ENCODE assay signal across 1 cellular context in genomic region chr20:48302844-48303552, GRCh38.
TF ChIP-seq lines count a peak whose summit lies in the region.

No MANE protein-coding gene starts in this region.

TF ChIP-seq in SK-N-SH treated with all-trans-retinoic acid at 6 μM for 48 hours, 23 proteins besides CTCF, POLR2A, EP300 and RAD21 (continued from another document):
- TF ChIP-seq ZNF8 (CRISPR knock-in tag; IDR thresholded peaks at IDR 0.05): no peak
